In genomic region chr18:57091231-57091630, GRCh38 we compare ENCODE assay signal across 3 cellular contexts.
TF ChIP-seq lines count a peak whose summit lies in the region.

No MANE protein-coding gene starts in this region.

TF ChIP-seq in HepG2, 621 proteins besides CTCF, POLR2A, EP300 and RAD21:
- TF ChIP-seq MAFF (IDR thresholded peaks at IDR 0.05; ENCODE audit: low read depth, low read length) = peak; percentile 85
- no peak for TF ChIP-seq SATB2 (CRISPR knock-in tag; IDR thresholded peaks at IDR 0.05)
- peak; percentile 81 to 87 for TF ChIP-seq MAFK (conservative IDR thresholded peaks at IDR 0.05 in 1 of 2, IDR thresholded peaks at IDR 0.05 in 1 of 2; ENCODE audit: low read length in 2 of 2)
- no peak for TF ChIP-seq MIER2 (CRISPR knock-in tag; IDR thresholded peaks at IDR 0.05)

TF ChIP-seq in IMR-90, 13 proteins besides CTCF, POLR2A, EP300 and RAD21:
- TF ChIP-seq CHD1 (IDR thresholded peaks at IDR 0.05; ENCODE audit: low read depth, low read length) (no peak), MAZ (IDR thresholded peaks at IDR 0.05; ENCODE audit: borderline replicate concordance, low read depth, low read length) (no peak), MAFK (IDR thresholded peaks at IDR 0.05; ENCODE audit: low read depth, low read length) (peak; percentile 75), FOS (IDR thresholded peaks at IDR 0.05; ENCODE audit: low read depth, low read length) (no peak)

TF ChIP-seq in H1, 55 proteins besides CTCF, POLR2A, EP300 and RAD21:
- TF ChIP-seq MAFK (IDR thresholded peaks at IDR 0.05; ENCODE audit: low read depth, low read length) = peak; percentile 5; the same call in 1 of the 2 replicates
- TF ChIP-seq GABPA (IDR thresholded peaks at IDR 0.05; ENCODE audit: borderline replicate concordance, insufficient read depth, low read length) = no peak
